Comparison of ENCODE assay signal across 12 cellular contexts in genomic region chr3:187183210-187183862, GRCh38. TPM values are rescaled to one million over a fixed set of nuclear protein-coding genes. Genes with fewer than 3 reads are reported as not detected.
DNase-seq lines count a peak whose midpoint lies in the region; ATAC-seq, FAIRE-seq and TF ChIP-seq lines count a peak whose summit lies in the region.
"Had no signal": no experiment of that assay in that cellular context is flagged by ENCODE, and none has a peak within 500 bp of the region (broad histone marks: within the 10 kb centered on the region; RNA-seq: fewer than 3 reads in every experiment).

No MANE protein-coding gene starts in this region.

- FAIRE-seq in kidney (lab: Jason Lieb, UNC) = no peak

- no peak overlapping the region for H3K27ac Mint-ChIP-seq in stimulated activated naive CD8-positive, alpha-beta T cell treated with anti-CD3 and anti-CD28 coated beads, Interleukin-15, amount 100 ng/mL, for 72 hours
- H3K27ac Mint-ChIP-seq in CD8-positive, alpha-beta memory T cell = no peak overlapping the region
- H3K27ac Mint-ChIP-seq: progenitor cell of endocrine pancreas had no signal

- peak; percentile 69 for ATAC-seq in HG02610 (IDR thresholded peaks at IDR 0.05; ENCODE audit: unreplicated experiment)
- ATAC-seq in stimulated activated naive CD8-positive, alpha-beta T cell treated with anti-CD3 and anti-CD28 coated beads, Interleukin-15, amount 100 ng/mL, for 72 hours = no peak
- ATAC-seq: stimulated activated naive CD8-positive, alpha-beta T cell treated with anti-CD3 and anti-CD28 coated beads, Interleukin-15, Interleukin-2, amounts not matched to agents 100 U/mL and 50 U/mL, for 24 hours had no signal

- H3K27me3 ChIP-seq in CD8-positive, alpha-beta memory T cell (ENCODE audit: insufficient read depth, low read length, poor library complexity, severe bottlenecking) = no peaks in the 10 kb centered on the region

- DNase-seq in ELF-1 (ENCODE audit: low read depth, low spot score) (peak; percentile 10), RWPE1 (ENCODE audit: low spot score) (peak; percentile 55), iris pigment epithelial cell (ENCODE audit: low read depth) (peak; percentile 26), kidney (no peak)
- DNase-seq in stimulated activated naive CD8-positive, alpha-beta T cell treated with anti-CD3 and anti-CD28 coated beads, Interleukin-15, amount 100 ng/mL, for 72 hours = no peak
- no peak for DNase-seq in CD8-positive, alpha-beta memory T cell
- no peak for DNase-seq in activated CD4-positive, CD25-positive, alpha-beta regulatory T cell treated with anti-CD3 and anti-CD28 coated beads, Interleukin-2, amount 50 U/mL, for 72 hours
- DNase-seq: foreskin melanocyte; stimulated activated naive CD8-positive, alpha-beta T cell treated with anti-CD3 and anti-CD28 coated beads, Interleukin-15, Interleukin-2, amounts not matched to agents 100 U/mL and 50 U/mL, for 24 hours had no signal

- no peak overlapping the region for H3K4me3 Mint-ChIP-seq in stimulated activated naive CD8-positive, alpha-beta T cell treated with anti-CD3 and anti-CD28 coated beads, Interleukin-15, amount 100 ng/mL, for 72 hours
- no peak overlapping the region for H3K4me3 Mint-ChIP-seq in CD8-positive, alpha-beta memory T cell

- H3K9ac ChIP-seq in kidney (ENCODE audit: low read length in 2 of 2) = no peak overlapping the region

- H3K4me1 Mint-ChIP-seq in stimulated activated naive CD8-positive, alpha-beta T cell treated with anti-CD3 and anti-CD28 coated beads, Interleukin-15, amount 100 ng/mL, for 72 hours = no peaks in the 10 kb centered on the region
- no peaks in the 10 kb centered on the region for H3K4me1 Mint-ChIP-seq in CD8-positive, alpha-beta memory T cell

- CTCF ChIA-PET in RWPE1 (lab: Yijun Ruan, JAX) = no interaction called here
- CTCF ChIA-PET in CD8-positive, alpha-beta memory T cell (lab: Charles Lee) = no interaction called here

- H3K36me3 ChIP-seq in CD8-positive, alpha-beta memory T cell (ENCODE audit: insufficient read depth, low read length) = no peaks in the 10 kb centered on the region
- no peaks in the 10 kb centered on the region for H3K36me3 ChIP-seq in kidney (ENCODE audit: control insufficient read depth in 1 of 2, insufficient read depth in 2 of 2, low read length in 2 of 2)

- no peaks in the 10 kb centered on the region for H3K4me1 ChIP-seq in CD8-positive, alpha-beta memory T cell (ENCODE audit: insufficient read depth, low read length)
- no peaks in the 10 kb centered on the region for H3K4me1 ChIP-seq in kidney (ENCODE audit: control insufficient read depth in 1 of 2, insufficient read depth in 1 of 2, low read depth in 1 of 2, low read length in 2 of 2)

- H3K36me3 Mint-ChIP-seq in CD8-positive, alpha-beta memory T cell = peaks cover 0 to 3% (median 0%) of the 10 kb centered on the region in 3 donors

- POLR2A ChIA-PET in RWPE1 (lab: Yijun Ruan, JAX; ENCODE audit: low non-redundant PET) = no interaction called here
- POLR2A ChIA-PET in CD8-positive, alpha-beta memory T cell (lab: Charles Lee) = no interaction called here

- H3K4me3 ChIP-seq in CD8-positive, alpha-beta memory T cell (ENCODE audit: low read length) = no peak overlapping the region
- H3K4me3 ChIP-seq in kidney (ENCODE audit: low read length in 2 of 2) = no peak overlapping the region

- H3K27ac ChIP-seq in RWPE1 = peak overlapping the region; percentile 67
- no peak overlapping the region for H3K27ac ChIP-seq in CD8-positive, alpha-beta memory T cell (ENCODE audit: low read depth, low read length)
- no peak overlapping the region for H3K27ac ChIP-seq in kidney (ENCODE audit: low read depth in 2 of 2, low read length in 2 of 2)

- peaks cover 16% of the 10 kb centered on the region for H3K27me3 Mint-ChIP-seq in stimulated activated naive CD8-positive, alpha-beta T cell treated with anti-CD3 and anti-CD28 coated beads, Interleukin-15, amount 100 ng/mL, for 72 hours
- peaks cover 17 to 48% of the 10 kb centered on the region in 2 donors for H3K27me3 Mint-ChIP-seq in CD8-positive, alpha-beta memory T cell

- H3K9me3 ChIP-seq in CD8-positive, alpha-beta memory T cell (ENCODE audit: low read length) = no peaks in the 10 kb centered on the region
- no peaks in the 10 kb centered on the region for H3K9me3 ChIP-seq in kidney (ENCODE audit: control insufficient read depth in 1 of 2, low read length in 2 of 2)

- intact Hi-C loops in kidney (cut with DNase I) = no loop called here

- TF ChIP-seq CTCF in RWPE1 (conservative IDR thresholded peaks at IDR 0.05; ENCODE audit: low read depth) = no peak
- no peak for TF ChIP-seq CTCF in kidney (IDR thresholded peaks at IDR 0.05; ENCODE audit: borderline replicate concordance, extremely low read depth, insufficient read depth)

- no peaks in the 10 kb centered on the region for H3K9me3 Mint-ChIP-seq in stimulated activated naive CD8-positive, alpha-beta T cell treated with anti-CD3 and anti-CD28 coated beads, Interleukin-15, amount 100 ng/mL, for 72 hours
- H3K9me3 Mint-ChIP-seq in CD8-positive, alpha-beta memory T cell = no peaks in the 10 kb centered on the region

RNA-seq across cellular contexts. Expression of gene RTP1, which starts 13.9 kb away (rescaled TPM):
- not detected for total RNA-seq in CD8-positive, alpha-beta memory T cell
- not detected for polyA plus RNA-seq in CD8-positive, alpha-beta memory T cell
- total RNA-seq in kidney = not detected
- not detected for polyA plus RNA-seq in kidney (ENCODE audit: insufficient read depth, low read depth, low replicate concordance)
- total RNA-seq: progenitor cell of endocrine pancreas, RPMI7951 had no signal

RNA-seq across cellular contexts. Expression of gene RPL39L, which starts 44.0 kb away (rescaled TPM):
- 10 to 100 TPM; 11.3 to 13.1 TPM for total RNA-seq in CD8-positive, alpha-beta memory T cell
- polyA plus RNA-seq in CD8-positive, alpha-beta memory T cell = 10.3 TPM
- 5.7 TPM for total RNA-seq in kidney
- 10.9 TPM for polyA plus RNA-seq in kidney (ENCODE audit: insufficient read depth, low read depth, low replicate concordance)

Comparison
In these comparisons a context has a peak if more than half of its experiments do, and no peak if none do; other contexts are left out.
1. DNase-seq: peak in ELF-1 (single experiment), RWPE1 (single experiment) and iris pigment epithelial cell (single experiment); none in stimulated activated naive CD8-positive, alpha-beta T cell treated with anti-CD3 and anti-CD28 coated beads, Interleukin-15, amount 100 ng/mL, for 72 hours (0 of 2), CD8-positive, alpha-beta memory T cell (0 of 5), activated CD4-positive, CD25-positive, alpha-beta regulatory T cell treated with anti-CD3 and anti-CD28 coated beads, Interleukin-2, amount 50 U/mL, for 72 hours (single experiment) and kidney (single experiment).